In the genomic region with DNA sequence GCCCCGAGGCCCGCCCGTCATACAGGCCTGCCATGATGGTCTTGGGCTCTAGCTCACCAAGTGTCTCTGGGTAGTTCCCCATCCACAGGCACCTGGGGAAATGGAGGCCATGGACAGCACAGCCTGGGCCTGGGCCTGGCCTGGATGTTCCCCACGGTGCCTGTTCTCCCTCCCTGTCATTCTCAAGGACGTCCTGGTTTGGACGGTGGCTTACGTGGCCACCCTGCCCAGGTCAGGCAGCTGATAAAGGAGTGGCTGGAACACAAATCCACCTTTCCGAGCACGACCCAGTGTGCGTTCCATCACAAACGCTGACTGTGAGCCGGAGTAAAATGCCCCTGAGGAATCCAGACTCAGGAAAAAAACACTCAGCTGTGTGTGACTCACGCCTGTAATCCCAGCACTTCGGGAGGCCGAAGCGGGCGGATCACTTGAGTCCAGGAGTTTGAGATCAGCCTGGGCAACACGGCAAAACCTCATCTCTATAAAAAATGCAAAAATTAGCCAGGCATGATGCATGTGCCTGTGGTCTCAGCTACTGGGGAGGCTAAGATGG, we compare ENCODE assay signal across 25 cellular contexts. TPM values are rescaled to one million over a fixed set of nuclear protein-coding genes. Genes with fewer than 3 reads are reported as not detected.
DNase-seq lines count a peak whose midpoint lies in the region; ATAC-seq and TF ChIP-seq lines count a peak whose summit lies in the region.
"Had no signal": no experiment of that assay in that cellular context is flagged by ENCODE, and none has a peak within 500 bp of the region (broad histone marks: within the 10 kb centered on the region; RNA-seq: fewer than 3 reads in every experiment).

No MANE protein-coding gene starts in this region.

- H3K4me2 ChIP-seq in hepatocyte: no peak overlapping the region
- no peak overlapping the region for H3K4me2 ChIP-seq in osteoblast (ENCODE audit: insufficient read depth, low read length)

- intact Hi-C loops in left ventricle myocardium superior (cut with micrococcal nuclease) (no loop called here), Right ventricle myocardium inferior (cut with DNase I) (no loop called here)

- H3K36me3 ChIP-seq in hepatocyte (replicated peaks; ENCODE audit: insufficient read depth, low read depth) (no peaks in the 10 kb centered on the region), upper lobe of left lung (peaks cover 12 to 99% (median 72%) of the 10 kb centered on the region in 4 donors), osteoblast (ENCODE audit: insufficient read depth, low read length) (peaks cover 51% of the 10 kb centered on the region)

- H3K9me2 ChIP-seq in hepatocyte (replicated peaks; ENCODE audit: insufficient read depth): no peaks in the 10 kb centered on the region

- TF ChIP-seq CTCF in hepatocyte (IDR thresholded peaks at IDR 0.05; ENCODE audit: poor library complexity) (no peak), upper lobe of left lung (IDR thresholded peaks at IDR 0.05) (no peak), coronary artery (IDR thresholded peaks at IDR 0.05) (no peak), osteoblast (IDR thresholded peaks at IDR 0.05; ENCODE audit: extremely low read depth, low read depth, low read length) (no peak)

- DNase-seq in left ventricle myocardium superior: no peak
- no peak for DNase-seq in Right ventricle myocardium inferior (ENCODE audit: missing footprints)
- peak; percentile 79 for DNase-seq in amniotic epithelial cell (ENCODE audit: low read depth)
- DNase-seq in hepatocyte (ENCODE audit: low spot score): peak; percentile 34
- DNase-seq in upper lobe of left lung: no peak
- no peak for DNase-seq in coronary artery (ENCODE audit: low spot score)
- DNase-seq in osteoblast (ENCODE audit: insufficient read length, low spot score, missing footprints): no peak
- DNase-seq: activated B cell treated with CpG ODN at 0.5 μM for 24 hours; activated CD4-positive, alpha-beta memory T cell treated with anti-CD3 and anti-CD28 coated beads for 36 hours; activated gamma-delta T cell treated with Interleukin-2 at 50 U/mL for 16 hours; amniotic stem cell; caudate nucleus; COR-L47; DMS79 treated with DMSO at 0.1 percent for 48 hours; foreskin melanocyte; HFFc6; hypothalamus; kidney; NCI-H1694; NCI-H69; stimulated activated CD8-positive, alpha-beta memory T cell treated with anti-CD3 and anti-CD28 coated beads, Interleukin-4, amount 100 ng/mL, for 48 hours had no signal

- TF ChIP-seq EP300 in upper lobe of left lung (IDR thresholded peaks at IDR 0.05): no peak

- no peaks in the 10 kb centered on the region for H3K9me3 ChIP-seq in hepatocyte (ENCODE audit: low read depth)
- no peaks in the 10 kb centered on the region for H3K9me3 ChIP-seq in upper lobe of left lung
- no peaks in the 10 kb centered on the region for H3K9me3 ChIP-seq in osteoblast (ENCODE audit: low read depth, low read length)
- H3K9me3 ChIP-seq: neutrophil had no signal

- no peak for TF ChIP-seq POLR2A in upper lobe of left lung (IDR thresholded peaks at IDR 0.05)

- H3K27ac ChIP-seq in hepatocyte (no peak overlapping the region), upper lobe of left lung (no peak overlapping the region), coronary artery (no peak overlapping the region), osteoblast (ENCODE audit: low read depth, low read length) (no peak overlapping the region)
- H3K27ac ChIP-seq: epithelial cell of prostate, neutrophil, RWPE1 had no signal

- 73% methylated on average over 18 of the region's 18 CpGs for WGBS in hepatocyte (ENCODE audit: low lambda C conversion rate, missing lambda C conversion rate)
- WGBS in upper lobe of left lung, 2 donors: 96 to 97% methylated on average over 18 of the region's 18 CpGs

- H3K4me3 ChIP-seq in hepatocyte (no peak overlapping the region), upper lobe of left lung (no peak overlapping the region), coronary artery (no peak overlapping the region), osteoblast (ENCODE audit: insufficient read depth, low read length) (no peak overlapping the region)

- H3K27me3 ChIP-seq in hepatocyte (no peaks in the 10 kb centered on the region), upper lobe of left lung (no peaks in the 10 kb centered on the region), osteoblast (ENCODE audit: insufficient read depth, low read length) (no peaks in the 10 kb centered on the region)
- H3K27me3 ChIP-seq: neutrophil had no signal

- H3K4me1 ChIP-seq in hepatocyte (ENCODE audit: insufficient read depth) (no peaks in the 10 kb centered on the region), upper lobe of left lung (peaks cover 0 to 5% (median 0%) of the 10 kb centered on the region in 4 donors), osteoblast (ENCODE audit: insufficient read depth, low read length) (no peaks in the 10 kb centered on the region)

- H3K79me2 ChIP-seq in hepatocyte: no peaks in the 10 kb centered on the region
- no peaks in the 10 kb centered on the region for H3K79me2 ChIP-seq in osteoblast (ENCODE audit: insufficient read depth, low read length)

- no peak overlapping the region for H2AFZ ChIP-seq in hepatocyte
- H2AFZ ChIP-seq in osteoblast (ENCODE audit: low read length): no peak overlapping the region

- peak; percentile 60 for ATAC-seq in left ventricle myocardium superior
- no peak for ATAC-seq in Right ventricle myocardium inferior
- peak; percentile 22 to 57 for ATAC-seq in upper lobe of left lung (ENCODE audit: low FRiP score in 2 of 2)
- no peak for ATAC-seq in HG02588 (IDR thresholded peaks at IDR 0.05; ENCODE audit: unreplicated experiment)

- H4K20me1 ChIP-seq in hepatocyte (ENCODE audit: insufficient read depth, poor library complexity, severe bottlenecking) (no peaks in the 10 kb centered on the region), osteoblast (ENCODE audit: insufficient read depth, low read length) (no peaks in the 10 kb centered on the region)

RNA-seq across cellular contexts. Expression of gene TESMIN, which starts 41.2 kb away (rescaled TPM):
- 0.32 TPM for total RNA-seq in left ventricle myocardium superior
- 0.27 TPM for total RNA-seq in Right ventricle myocardium inferior
- 1.5 and 1.8 TPM in 2 replicates for total RNA-seq in hepatocyte
- polyA plus RNA-seq in hepatocyte: 6.4 and 6.7 TPM in 2 replicates
- total RNA-seq in upper lobe of left lung: 1 to 10 TPM in 4 of 6 donors, under 1 TPM in 2; 0.76 to 7.3 (median 1.8) TPM
- not detected in 2 replicates for total RNA-seq in osteoblast

RNA-seq across cellular contexts. Expression of gene CPT1A, which starts 49.2 kb away (rescaled TPM):
- total RNA-seq in left ventricle myocardium superior (81.7 TPM), Right ventricle myocardium inferior (83.3 TPM), hepatocyte (16.2 and 24.8 TPM in 2 replicates), upper lobe of left lung (10 to 100 TPM; 38.2 to 91.8 (median 63.3) TPM), osteoblast (29.3 and 30.4 TPM in 2 replicates)
- polyA plus RNA-seq in hepatocyte: 4.4 and 8.3 TPM in 2 replicates

Comparison
In these comparisons a context has a peak if more than half of its experiments do, and no peak if none do; other contexts are left out.
1. ATAC-seq: peak in left ventricle myocardium superior (single experiment) and upper lobe of left lung (2 of 2); none in Right ventricle myocardium inferior (single experiment) and HG02588 (single experiment).
2. DNase-seq: peak in amniotic epithelial cell (single experiment) and hepatocyte (single experiment); none in left ventricle myocardium superior (single experiment), Right ventricle myocardium inferior (single experiment), upper lobe of left lung (0 of 2), coronary artery (single experiment) and osteoblast (single experiment).